In the genomic region with DNA sequence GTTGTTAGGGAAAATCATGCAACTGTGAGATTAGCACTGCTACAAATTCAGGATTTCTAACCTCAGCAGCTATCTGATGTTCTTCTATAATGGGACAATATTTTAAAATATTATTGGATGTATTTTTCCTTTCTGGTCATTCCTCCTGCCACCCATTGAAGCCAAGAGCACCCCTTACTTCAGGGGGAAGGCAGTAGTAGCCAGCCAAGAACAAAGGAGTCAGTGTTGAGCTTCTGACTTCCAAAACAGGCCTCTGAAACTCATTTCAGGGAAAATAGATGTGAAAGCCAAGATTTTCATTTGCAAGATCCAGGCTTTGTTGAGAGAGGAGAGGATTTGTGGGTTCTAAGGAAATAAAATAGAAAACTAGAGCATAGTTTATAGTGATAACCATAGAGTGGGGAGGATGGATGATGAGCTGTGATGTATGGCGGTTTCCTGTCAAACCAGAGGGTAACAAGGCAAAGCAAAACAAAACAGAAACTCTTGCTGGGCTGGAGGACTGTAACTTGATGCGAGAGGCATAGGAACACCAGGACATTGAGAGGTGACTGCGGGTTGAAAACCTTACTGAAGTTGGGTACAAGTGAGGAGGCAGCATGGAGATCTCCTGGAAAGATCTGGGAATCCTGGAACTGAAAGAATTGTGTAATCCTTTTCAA, we compare ENCODE assay signal across 1 cellular context.
TF ChIP-seq lines count a peak whose summit lies in the region.

No MANE protein-coding gene starts in this region.

TF ChIP-seq in K562, 482 proteins besides CTCF, POLR2A, EP300 and RAD21 (continued from another document):
- TF ChIP-seq, protein P1, sequence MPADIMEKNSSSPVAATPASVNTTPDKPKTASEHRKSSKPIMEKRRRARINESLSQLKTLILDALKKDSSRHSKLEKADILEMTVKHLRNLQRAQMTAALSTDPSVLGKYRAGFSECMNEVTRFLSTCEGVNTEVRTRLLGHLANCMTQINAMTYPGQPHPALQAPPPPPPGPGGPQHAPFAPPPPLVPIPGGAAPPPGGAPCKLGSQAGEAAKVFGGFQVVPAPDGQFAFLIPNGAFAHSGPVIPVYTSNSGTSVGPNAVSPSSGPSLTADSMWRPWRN (IDR thresholded peaks at IDR 0.05; ENCODE audit: low read depth), result no peak
- TF ChIP-seq ZNF507 (tag; conservative IDR thresholded peaks at IDR 0.05) (no peak), EHMT2 (IDR thresholded peaks at IDR 0.05) (no peak), ZNF354B (CRISPR knock-in tag; IDR thresholded peaks at IDR 0.05) (no peak), HLTF (IDR thresholded peaks at IDR 0.05) (no peak), ARHGAP35 (IDR thresholded peaks at IDR 0.05; ENCODE audit: partially characterized antibody) (no peak), ZNF740 (CRISPR knock-in tag; IDR thresholded peaks at IDR 0.05) (no peak), ZNF740 (tag; IDR thresholded peaks at IDR 0.05) (no peak), MAFF (IDR thresholded peaks at IDR 0.05; ENCODE audit: low read length) (no peak), MCM2 (IDR thresholded peaks at IDR 0.05; ENCODE audit: low read depth) (no peak)
- TF ChIP-seq, protein P2, sequence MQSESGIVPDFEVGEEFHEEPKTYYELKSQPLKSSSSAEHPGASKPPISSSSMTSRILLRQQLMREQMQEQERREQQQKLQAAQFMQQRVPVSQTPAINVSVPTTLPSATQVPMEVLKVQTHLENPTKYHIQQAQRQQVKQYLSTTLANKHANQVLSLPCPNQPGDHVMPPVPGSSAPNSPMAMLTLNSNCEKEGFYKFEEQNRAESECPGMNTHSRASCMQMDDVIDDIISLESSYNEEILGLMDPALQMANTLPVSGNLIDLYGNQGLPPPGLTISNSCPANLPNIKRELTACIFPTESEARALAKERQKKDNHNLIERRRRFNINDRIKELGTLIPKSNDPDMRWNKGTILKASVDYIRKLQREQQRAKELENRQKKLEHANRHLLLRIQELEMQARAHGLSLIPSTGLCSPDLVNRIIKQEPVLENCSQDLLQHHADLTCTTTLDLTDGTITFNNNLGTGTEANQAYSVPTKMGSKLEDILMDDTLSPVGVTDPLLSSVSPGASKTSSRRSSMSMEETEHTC (IDR thresholded peaks at IDR 0.05), result no peak
